Comparison of ENCODE assay signal across 17 cellular contexts in the genomic region with DNA sequence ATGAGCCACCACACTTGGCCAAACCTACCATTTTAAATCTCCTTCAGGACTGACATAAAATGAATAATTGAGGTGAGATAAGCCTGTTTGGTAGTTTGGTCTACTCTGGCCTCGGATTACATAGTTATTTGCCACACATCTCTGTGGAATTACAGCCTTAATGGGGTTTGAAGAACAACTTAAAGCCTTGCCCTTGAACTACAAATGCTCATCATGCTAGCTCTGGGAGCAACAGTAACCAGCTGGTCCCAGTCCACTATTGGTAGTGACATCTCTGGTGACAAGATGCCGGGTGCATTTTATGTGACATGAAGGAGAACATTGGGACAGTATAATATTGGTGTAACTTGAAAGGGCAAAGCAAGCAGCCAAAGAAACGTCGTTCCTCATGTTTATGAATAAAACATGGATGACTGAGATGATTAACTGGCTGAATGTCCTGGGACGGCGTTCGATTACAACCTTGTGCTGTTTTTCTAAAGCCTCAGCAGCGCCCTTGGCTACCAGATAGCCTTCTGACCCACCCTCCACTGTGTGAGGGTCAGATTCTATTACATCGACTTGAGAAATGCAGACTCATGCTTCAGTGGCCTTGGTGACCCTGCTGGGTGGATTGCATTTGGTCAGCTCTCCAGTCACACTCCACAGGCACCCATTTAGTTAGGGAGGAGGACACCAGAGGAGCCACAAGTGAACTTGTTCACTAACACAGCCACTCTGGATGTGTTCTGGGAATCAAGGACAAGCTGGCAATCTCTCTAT. TPM values are rescaled to one million over a fixed set of nuclear protein-coding genes. Genes with fewer than 3 reads are reported as not detected.
DNase-seq lines count a peak whose midpoint lies in the region; ATAC-seq and TF ChIP-seq lines count a peak whose summit lies in the region.
"Had no signal": no experiment of that assay in that cellular context is flagged by ENCODE, and none has a peak within 500 bp of the region (broad histone marks: within the 10 kb centered on the region; RNA-seq: fewer than 3 reads in every experiment).

No MANE protein-coding gene starts in this region.

- H3K27me3 ChIP-seq in liver (ENCODE audit: control insufficient read depth in 4 of 4, insufficient read depth in 4 of 4, low read length in 3 of 4): peaks cover 0 to 2% (median 0%) of the 10 kb centered on the region in 4 donors
- H3K27me3 ChIP-seq in spleen (replicated peaks in 1 of 7): no peaks in the 10 kb centered on the region
- H3K27me3 ChIP-seq in tibial nerve: no peaks in the 10 kb centered on the region
- H3K27me3 ChIP-seq: body of pancreas, SJCRH30, suprapubic skin had no signal

- TF ChIP-seq CTCF in cardiac fibroblast (IDR thresholded peaks at IDR 0.05; ENCODE audit: low read depth, low read length): no peak
- no peak for TF ChIP-seq CTCF in liver (IDR thresholded peaks at IDR 0.05; ENCODE audit: low read depth, low read length, missing input control)
- no peak for TF ChIP-seq CTCF in spleen (IDR thresholded peaks at IDR 0.05 in 8 of 11, conservative IDR thresholded peaks at IDR 0.05 in 3 of 11)
- TF ChIP-seq CTCF in tibial nerve (IDR thresholded peaks at IDR 0.05): no peak

- H3K36me3 ChIP-seq in liver (ENCODE audit: control insufficient read depth in 4 of 4, insufficient read depth in 3 of 4, low read depth in 1 of 4, low read length in 3 of 4): no peaks in the 10 kb centered on the region
- H3K36me3 ChIP-seq in spleen: no peaks in the 10 kb centered on the region
- H3K36me3 ChIP-seq in tibial nerve: no peaks in the 10 kb centered on the region
- H3K36me3 ChIP-seq: SJCRH30, suprapubic skin had no signal

- intact Hi-C loops in left ventricle myocardium superior (cut with micrococcal nuclease) (no loop called here), left cardiac atrium (cut with DNase I) (no loop called here), spleen (cut with DNase I; ENCODE audit: low total_unique reads) (no loop called here)

- H3K4me1 ChIP-seq in liver (ENCODE audit: control insufficient read depth in 4 of 4, insufficient read depth in 4 of 4, low read length in 3 of 4) (no peaks in the 10 kb centered on the region), spleen (peaks cover 0 to 7% (median 0%) of the 10 kb centered on the region in 6 donors), tibial nerve (peaks cover 0 to 5% (median 0%) of the 10 kb centered on the region in 4 donors)
- H3K4me1 ChIP-seq: body of pancreas had no signal

- no peak overlapping the region for H3K4me3 ChIP-seq in cardiac fibroblast (replicated peaks in 1 of 2; ENCODE audit: low read depth in 2 of 2, low read length in 2 of 2)
- no peak overlapping the region for H3K4me3 ChIP-seq in liver (ENCODE audit: low read depth in 1 of 3, low read length in 3 of 3)
- H3K4me3 ChIP-seq in spleen: no peak overlapping the region
- H3K4me3 ChIP-seq in tibial nerve: no peak overlapping the region
- H3K4me3 ChIP-seq: body of pancreas, SJCRH30, suprapubic skin had no signal

- WGBS in liver: 76% methylated on average over 9 of the region's 9 CpGs
- 59 to 80% (median 69%) methylated on average over 9 of the region's 9 CpGs for WGBS in spleen, 5 donors
- 59 to 66% methylated on average over 9 of the region's 9 CpGs for WGBS in tibial nerve, 2 donors

- no peak for TF ChIP-seq EP300 in tibial nerve (IDR thresholded peaks at IDR 0.05)

- H3K27ac ChIP-seq in liver (ENCODE audit: low read depth in 1 of 2, low read length in 2 of 2) (no peak overlapping the region), spleen (peak overlapping the region in 6 of 8 donors; percentile 10 to 59 (median 46)), tibial nerve (no peak overlapping the region)
- H3K27ac ChIP-seq: body of pancreas, SJCRH30, suprapubic skin had no signal

- no peaks in the 10 kb centered on the region for H3K9me3 ChIP-seq in liver (ENCODE audit: control insufficient read depth in 4 of 4, low read length in 3 of 4)
- H3K9me3 ChIP-seq in spleen: no peaks in the 10 kb centered on the region
- no peaks in the 10 kb centered on the region for H3K9me3 ChIP-seq in tibial nerve
- H3K9me3 ChIP-seq: body of pancreas, suprapubic skin had no signal

- DNase-seq in left ventricle myocardium superior: no peak
- no peak for DNase-seq in left cardiac atrium
- DNase-seq in cardiac fibroblast (ENCODE audit: low read depth in 2 of 2): peak; percentile 21 to 26
- no peak for DNase-seq in spleen
- DNase-seq in tibial nerve (ENCODE audit: low spot score in 2 of 2): no peak
- DNase-seq in hippocampal formation (lab: John Stamatoyannopoulos, UW): no peak
- DNase-seq: activated CD4-positive, alpha-beta T cell treated with anti-CD3 and anti-CD28 coated beads, Interleukin-2, amount 50 U/mL, for 48 hours; body of pancreas; effector memory CD8-positive, alpha-beta T cell; glutamatergic neuron; NCI-H2081 treated with DMSO at 0.1 percent for 48 hours; T-helper 9 cell had no signal

- peak; percentile 44 for ATAC-seq in left ventricle myocardium superior
- no peak for ATAC-seq in left cardiac atrium
- no peak for ATAC-seq in HG03280 (IDR thresholded peaks at IDR 0.05; ENCODE audit: unreplicated experiment)
- ATAC-seq: body of pancreas; effector memory CD8-positive, alpha-beta T cell had no signal

- no peak for TF ChIP-seq RAD21 in liver (IDR thresholded peaks at IDR 0.05)

- TF ChIP-seq POLR2A in spleen (IDR thresholded peaks at IDR 0.05) (no peak), tibial nerve (IDR thresholded peaks at IDR 0.05) (no peak)

- no peak overlapping the region for H3K9ac ChIP-seq in liver (ENCODE audit: low read depth in 1 of 2, low read length in 2 of 2)

TF ChIP-seq in liver, 16 proteins besides CTCF, POLR2A, EP300 and RAD21:
- TF ChIP-seq NR2F2 (IDR thresholded peaks at IDR 0.05): peak; percentile 79
- TF ChIP-seq SP1 (IDR thresholded peaks at IDR 0.05): no peak
- TF ChIP-seq RXRA (IDR thresholded peaks at IDR 0.05): no peak
- no peak for TF ChIP-seq GABPA (IDR thresholded peaks at IDR 0.05 in 1 of 2, conservative IDR thresholded peaks at IDR 0.05 in 1 of 2)
- TF ChIP-seq, protein P1, sequence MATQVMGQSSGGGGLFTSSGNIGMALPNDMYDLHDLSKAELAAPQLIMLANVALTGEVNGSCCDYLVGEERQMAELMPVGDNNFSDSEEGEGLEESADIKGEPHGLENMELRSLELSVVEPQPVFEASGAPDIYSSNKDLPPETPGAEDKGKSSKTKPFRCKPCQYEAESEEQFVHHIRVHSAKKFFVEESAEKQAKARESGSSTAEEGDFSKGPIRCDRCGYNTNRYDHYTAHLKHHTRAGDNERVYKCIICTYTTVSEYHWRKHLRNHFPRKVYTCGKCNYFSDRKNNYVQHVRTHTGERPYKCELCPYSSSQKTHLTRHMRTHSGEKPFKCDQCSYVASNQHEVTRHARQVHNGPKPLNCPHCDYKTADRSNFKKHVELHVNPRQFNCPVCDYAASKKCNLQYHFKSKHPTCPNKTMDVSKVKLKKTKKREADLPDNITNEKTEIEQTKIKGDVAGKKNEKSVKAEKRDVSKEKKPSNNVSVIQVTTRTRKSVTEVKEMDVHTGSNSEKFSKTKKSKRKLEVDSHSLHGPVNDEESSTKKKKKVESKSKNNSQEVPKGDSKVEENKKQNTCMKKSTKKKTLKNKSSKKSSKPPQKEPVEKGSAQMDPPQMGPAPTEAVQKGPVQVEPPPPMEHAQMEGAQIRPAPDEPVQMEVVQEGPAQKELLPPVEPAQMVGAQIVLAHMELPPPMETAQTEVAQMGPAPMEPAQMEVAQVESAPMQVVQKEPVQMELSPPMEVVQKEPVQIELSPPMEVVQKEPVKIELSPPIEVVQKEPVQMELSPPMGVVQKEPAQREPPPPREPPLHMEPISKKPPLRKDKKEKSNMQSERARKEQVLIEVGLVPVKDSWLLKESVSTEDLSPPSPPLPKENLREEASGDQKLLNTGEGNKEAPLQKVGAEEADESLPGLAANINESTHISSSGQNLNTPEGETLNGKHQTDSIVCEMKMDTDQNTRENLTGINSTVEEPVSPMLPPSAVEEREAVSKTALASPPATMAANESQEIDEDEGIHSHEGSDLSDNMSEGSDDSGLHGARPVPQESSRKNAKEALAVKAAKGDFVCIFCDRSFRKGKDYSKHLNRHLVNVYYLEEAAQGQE (IDR thresholded peaks at IDR 0.05): no peak
- TF ChIP-seq YY1 (IDR thresholded peaks at IDR 0.05): no peak

RNA-seq across cellular contexts. Expression of a gene that starts 41.5 kb away (rescaled TPM):
- 0.55 TPM for total RNA-seq in left ventricle myocardium superior
- total RNA-seq in left cardiac atrium: under 1 TPM in 1 of 2 donors, not detected in 1; 0.29 TPM
- under 1 TPM in 1 of 2 donors, not detected in 1; 0.89 TPM for total RNA-seq in liver
- polyA plus RNA-seq in liver: not detected
- total RNA-seq in spleen: under 1 TPM in 1 of 7 donors, not detected in 6; 0.14 TPM
- polyA plus RNA-seq in spleen: not detected
- not detected for total RNA-seq in tibial nerve
- total RNA-seq: SJCRH30 had no signal

RNA-seq across cellular contexts. Expression of a gene that starts 46.9 kb away (rescaled TPM):
- 50.8 TPM for total RNA-seq in left ventricle myocardium superior
- 10 to 100 TPM; 12.0 to 19.6 TPM for total RNA-seq in left cardiac atrium
- not detected for total RNA-seq in liver
- not detected for polyA plus RNA-seq in liver
- not detected for total RNA-seq in spleen
- not detected for polyA plus RNA-seq in spleen
- total RNA-seq in tibial nerve: not detected
- total RNA-seq: body of pancreas, SJCRH30, suprapubic skin had no signal
- polyA plus RNA-seq: neural cell had no signal

Comparison
In these comparisons a context has a peak if more than half of its experiments do, and no peak if none do; other contexts are left out.
1. DNase-seq: peak in cardiac fibroblast (2 of 2); none in left ventricle myocardium superior (single experiment), left cardiac atrium (single experiment), spleen (single experiment), tibial nerve (0 of 2) and hippocampal formation (0 of 2).
2. H3K27ac ChIP-seq: peak in spleen (6 of 8); none in liver (0 of 2) and tibial nerve (0 of 4).
3. RNA of a gene that starts 46.9 kb away (total RNA-seq): 50.8 TPM in left ventricle myocardium superior (single experiment) and 12.0 to 19.6 TPM in left cardiac atrium; not detected in liver, not detected in spleen and not detected in tibial nerve; every median in the first group is over 10 times any median in the second.